9 cellular contexts compared by ENCODE assay signal in the genomic region with DNA sequence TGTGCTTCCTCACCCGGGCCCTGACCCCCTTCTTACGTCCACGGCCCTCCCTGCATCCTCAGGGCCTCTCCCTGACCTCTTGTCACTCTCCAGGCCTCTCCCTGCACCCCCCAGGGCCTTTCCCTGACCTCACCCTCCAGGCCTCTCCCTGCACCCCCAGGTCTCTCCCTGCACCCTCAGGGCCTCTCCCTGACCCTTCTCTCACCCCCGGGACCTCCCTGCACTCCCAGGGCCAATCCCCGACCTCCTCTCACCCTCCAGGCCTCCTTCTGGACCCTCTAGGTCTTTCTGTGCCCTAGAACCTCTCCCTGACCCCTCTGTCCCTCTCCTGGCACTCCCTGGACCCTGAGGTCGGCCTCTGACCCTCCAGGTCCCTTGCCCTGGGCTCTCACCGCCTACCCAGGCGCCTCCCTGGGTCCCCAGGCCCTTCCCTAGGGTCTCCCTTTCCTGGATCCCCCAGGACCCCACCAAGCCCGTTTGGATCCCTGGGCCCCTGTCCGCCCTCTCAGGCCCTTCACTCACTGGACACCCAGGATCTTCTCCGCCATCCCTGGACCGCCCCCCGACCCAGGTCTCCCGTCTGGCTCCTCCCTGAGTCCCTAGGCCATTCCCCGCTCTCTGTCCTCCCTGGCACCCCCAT. TPM values are rescaled to one million over a fixed set of nuclear protein-coding genes. Genes with fewer than 3 reads are reported as not detected.
DNase-seq lines count a peak whose midpoint lies in the region; ATAC-seq and TF ChIP-seq lines count a peak whose summit lies in the region.
"Had no signal": no experiment of that assay in that cellular context is flagged by ENCODE, and none has a peak within 500 bp of the region (broad histone marks: within the 10 kb centered on the region; RNA-seq: fewer than 3 reads in every experiment).

No MANE protein-coding gene starts in this region.

- H3K27me3 ChIP-seq in OCI-LY1 (ENCODE audit: insufficient read depth, low read length) (no peaks in the 10 kb centered on the region), dorsolateral prefrontal cortex (no peaks in the 10 kb centered on the region)

- no peak for ATAC-seq in natural killer cell treated with Interleukin-12 subunit alpha and Interleukin-12 subunit beta and Interleukin-15 and Interleukin-18, amount 100 ng/mL, for 72 hours
- ATAC-seq in HG02798 (IDR thresholded peaks at IDR 0.05; ENCODE audit: poor library complexity, unreplicated experiment) (no peak), HG02973 (IDR thresholded peaks at IDR 0.05; ENCODE audit: unreplicated experiment) (no peak), GM19397 (IDR thresholded peaks at IDR 0.05; ENCODE audit: unreplicated experiment) (no peak)

- H3K36me3 Mint-ChIP-seq in natural killer cell treated with Interleukin-12 subunit alpha and Interleukin-12 subunit beta and Interleukin-15 and Interleukin-18, amount 100 ng/mL, for 72 hours: no peaks in the 10 kb centered on the region

- H3K9me3 Mint-ChIP-seq in natural killer cell treated with Interleukin-12 subunit alpha and Interleukin-12 subunit beta and Interleukin-15 and Interleukin-18, amount 100 ng/mL, for 72 hours: no peaks in the 10 kb centered on the region

- TF ChIP-seq CTCF in OCI-LY1 (IDR thresholded peaks at IDR 0.05; ENCODE audit: low read length): no peak
- TF ChIP-seq CTCF in dorsolateral prefrontal cortex (IDR thresholded peaks at IDR 0.05 in 54 of 56, conservative IDR thresholded peaks at IDR 0.05 in 2 of 56; ENCODE audit: low read depth in 1 of 56, partially characterized antibody in 56 of 56): no peak

- peaks cover 20 to 22% of the 10 kb centered on the region in 2 donors for H3K4me1 Mint-ChIP-seq in natural killer cell treated with Interleukin-12 subunit alpha and Interleukin-12 subunit beta and Interleukin-15 and Interleukin-18, amount 100 ng/mL, for 72 hours (ENCODE audit: low read depth in 2 of 2)

- peak overlapping the region; percentile 95 to 97 for H3K27ac Mint-ChIP-seq in natural killer cell treated with Interleukin-12 subunit alpha and Interleukin-12 subunit beta and Interleukin-15 and Interleukin-18, amount 100 ng/mL, for 72 hours

- peak overlapping the region; percentile 95 for H3K4me3 Mint-ChIP-seq in natural killer cell treated with Interleukin-12 subunit alpha and Interleukin-12 subunit beta and Interleukin-15 and Interleukin-18, amount 100 ng/mL, for 72 hours

- H2AFZ ChIP-seq in OCI-LY1 (ENCODE audit: low read length): no peak overlapping the region

- H3K79me2 ChIP-seq in OCI-LY1 (ENCODE audit: insufficient read depth, low read length): no peaks in the 10 kb centered on the region

- peak overlapping the region; percentile 89 for H3K4me2 ChIP-seq in OCI-LY1 (ENCODE audit: low read length)

- peak overlapping the region; percentile 85 for H3K9ac ChIP-seq in OCI-LY1 (ENCODE audit: low read length)

- intact Hi-C loops in dorsolateral prefrontal cortex (cut with DNase I): loop anchor here (2.0 to 5.0 kb wide), 3 partner anchors 38 to 122 kb away; partner anchors contain the start of genes C19orf85 (in 1 of the 2) and ISOC2 (in 1 of the 2)

- peaks cover 0 to 11% of the 10 kb centered on the region in 2 donors for H3K27me3 Mint-ChIP-seq in natural killer cell treated with Interleukin-12 subunit alpha and Interleukin-12 subunit beta and Interleukin-15 and Interleukin-18, amount 100 ng/mL, for 72 hours

- no peak overlapping the region for H3K27ac ChIP-seq in OCI-LY1 (ENCODE audit: low read depth, low read length, poor library complexity, severe bottlenecking)
- H3K27ac ChIP-seq in dorsolateral prefrontal cortex: peak overlapping the region in 55 of 59 donors; percentile 15 to 98 (median 82)

- H3K4me1 ChIP-seq in OCI-LY1 (ENCODE audit: insufficient read depth, low read length, severe bottlenecking): peaks cover 25% of the 10 kb centered on the region

- H3K4me3 ChIP-seq in OCI-LY1 (ENCODE audit: low read depth, low read length, poor library complexity, severe bottlenecking) (peak overlapping the region; percentile 73), dorsolateral prefrontal cortex (peak overlapping the region; percentile 53 to 84 (median 73))

- H4K20me1 ChIP-seq in OCI-LY1 (ENCODE audit: insufficient read depth, low read length): no peaks in the 10 kb centered on the region

- peaks cover 14% of the 10 kb centered on the region for H3K36me3 ChIP-seq in OCI-LY1 (ENCODE audit: insufficient read depth, low read length)

- no peaks in the 10 kb centered on the region for H3K9me2 ChIP-seq in OCI-LY1 (ENCODE audit: low read depth, low read length)

- DNase-seq in ELF-1 (ENCODE audit: low read depth, low spot score) (peak; percentile 47), dorsolateral prefrontal cortex (no peak), GM19240 (ENCODE audit: insufficient read length, low spot score) (no peak)
- no peak for DNase-seq in natural killer cell treated with Interleukin-12 subunit alpha and Interleukin-12 subunit beta and Interleukin-15 and Interleukin-18, amount 100 ng/mL, for 72 hours (ENCODE audit: low spot score)

- H3F3A ChIP-seq in OCI-LY1 (ENCODE audit: insufficient read depth, low read length): no peaks in the 10 kb centered on the region

- H3K9me3 ChIP-seq in OCI-LY1 (ENCODE audit: low read length): no peaks in the 10 kb centered on the region

RNA-seq across cellular contexts. Expression of gene KMT5C, which starts 0.6 kb away (rescaled TPM):
- 10 to 100 TPM in 119 of 120 experiments, 1 to 10 TPM in 1; 9.5 to 44.0 (median 20.0) TPM for total RNA-seq in dorsolateral prefrontal cortex
- 10 to 100 TPM in 1 of 2 donors, 1 to 10 TPM in 1; 9.7 to 22.1 TPM for total RNA-seq in natural killer cell treated with Interleukin-12 subunit alpha and Interleukin-12 subunit beta and Interleukin-15 and Interleukin-18, amount 100 ng/mL, for 72 hours

RNA-seq across cellular contexts. Expression of gene COX6B2, which starts 14.3 kb away (rescaled TPM):
- 1 to 10 TPM in 5 of 120 experiments, under 1 TPM in 13, not detected in 102; 0.23 to 2.5 (median 0.53) TPM for total RNA-seq in dorsolateral prefrontal cortex
- total RNA-seq in natural killer cell treated with Interleukin-12 subunit alpha and Interleukin-12 subunit beta and Interleukin-15 and Interleukin-18, amount 100 ng/mL, for 72 hours: not detected
- total RNA-seq: RPMI7951 had no signal

RNA-seq across cellular contexts. Expression of gene TMEM150B, which starts 15.1 kb away (rescaled TPM):
- 1 to 10 TPM in 22 of 120 experiments, under 1 TPM in 21, not detected in 77; 0.36 to 4.6 (median 1.0) TPM for total RNA-seq in dorsolateral prefrontal cortex
- total RNA-seq in natural killer cell treated with Interleukin-12 subunit alpha and Interleukin-12 subunit beta and Interleukin-15 and Interleukin-18, amount 100 ng/mL, for 72 hours: 1 to 10 TPM in 1 of 2 donors, under 1 TPM in 1; 0.67 to 2.7 TPM
- total RNA-seq: RPMI7951 had no signal

RNA-seq across cellular contexts. Expression of gene GARIN5B, which starts 22.8 kb away (rescaled TPM):
- under 1 TPM in 4 of 120 experiments, not detected in 116; 0.14 to 0.16 (median 0.16) TPM for total RNA-seq in dorsolateral prefrontal cortex
- total RNA-seq in natural killer cell treated with Interleukin-12 subunit alpha and Interleukin-12 subunit beta and Interleukin-15 and Interleukin-18, amount 100 ng/mL, for 72 hours: not detected
- total RNA-seq: RPMI7951 had no signal

RNA-seq across cellular contexts. Expression of gene IL11, which starts 30.0 kb away (rescaled TPM):
- total RNA-seq in dorsolateral prefrontal cortex: 1 to 10 TPM in 57 of 120 experiments, under 1 TPM in 61, not detected in 2; 0.30 to 2.3 (median 0.98) TPM
- total RNA-seq in natural killer cell treated with Interleukin-12 subunit alpha and Interleukin-12 subunit beta and Interleukin-15 and Interleukin-18, amount 100 ng/mL, for 72 hours: under 1 TPM in 1 of 2 donors, not detected in 1; 0.78 TPM
